Comparison of ENCODE assay signal across 19 cellular contexts in genomic region chr1:3106216-3106615, GRCh38. TPM values are rescaled to one million over a fixed set of nuclear protein-coding genes. Genes with fewer than 3 reads are reported as not detected.
DNase-seq lines count a peak whose midpoint lies in the region; ATAC-seq, FAIRE-seq and TF ChIP-seq lines count a peak whose summit lies in the region.
"Had no signal": no experiment of that assay in that cellular context is flagged by ENCODE, and none has a peak within 500 bp of the region (broad histone marks: within the 10 kb centered on the region; RNA-seq: fewer than 3 reads in every experiment).

No MANE protein-coding gene starts in this region.

- peak overlapping the region; percentile 1 to 35 for H3K27ac ChIP-seq in ascending aorta
- no peak overlapping the region for H3K27ac ChIP-seq in H1 (ENCODE audit: low read depth, low read length)
- no peak overlapping the region for H3K27ac ChIP-seq in mesendoderm (ENCODE audit: low read depth, low read length)
- no peak overlapping the region for H3K27ac ChIP-seq in upper lobe of right lung
- H3K27ac ChIP-seq in effector memory CD4-positive, alpha-beta T cell (ENCODE audit: insufficient read depth, low read length, poor library complexity, severe bottlenecking): no peak overlapping the region
- H3K27ac ChIP-seq: BLaER1 had no signal

- POLR2A ChIA-PET in H1 (lab: Charles Lee; ENCODE audit: partially characterized antibody): no interaction called here

- peak overlapping the region; percentile 40 for H3K14ac ChIP-seq in H1 (ENCODE audit: insufficient read length)

- H3K4me1 Mint-ChIP-seq in endothelial cell (ENCODE audit: unreplicated experiment): peaks cover 5% of the 10 kb centered on the region
- H3K4me1 Mint-ChIP-seq: CD14-positive monocyte; CD4-positive, alpha-beta memory T cell had no signal

- no peak overlapping the region for H2BK20ac ChIP-seq in H1 (ENCODE audit: low read length)

- H4K5ac ChIP-seq in H1 (ENCODE audit: insufficient read length, low read depth, low read length) (no peak overlapping the region), mesendoderm (ENCODE audit: low read length) (no peak overlapping the region)

- no peaks in the 10 kb centered on the region for H3K9me3 ChIP-seq in ascending aorta
- H3K9me3 ChIP-seq in H1 (ENCODE audit: insufficient read depth in 2 of 2, low read depth in 1 of 2, low read length in 1 of 2): peaks cover 10% of the 10 kb centered on the region in 2 experiments
- H3K9me3 ChIP-seq in upper lobe of right lung: no peaks in the 10 kb centered on the region
- no peaks in the 10 kb centered on the region for H3K9me3 ChIP-seq in effector memory CD4-positive, alpha-beta T cell (ENCODE audit: control insufficient read depth, low read length)

- H2AK5ac ChIP-seq in H1 (ENCODE audit: low read depth, low read length) (no peak overlapping the region; the same call in 1 of the 2 replicates), mesendoderm (ENCODE audit: low read length) (no peak overlapping the region)

- H2BK15ac ChIP-seq in H1 (ENCODE audit: low read length) (no peak overlapping the region; the same call in 1 of the 2 replicates), mesendoderm (replicated peaks; ENCODE audit: low read depth) (no peak overlapping the region)

- no peak overlapping the region for H3K4ac ChIP-seq in H1 (replicated peaks; ENCODE audit: insufficient read length, low read depth, low read length)
- no peak overlapping the region for H3K4ac ChIP-seq in mesendoderm (ENCODE audit: low read depth, low read length)

- no peak for DNase-seq in ascending aorta (ENCODE audit: low spot score in 2 of 2)
- DNase-seq in H1 (ENCODE audit: low read depth in 1 of 2, low spot score in 2 of 2): no peak
- DNase-seq in mesendoderm: no peak
- DNase-seq in upper lobe of right lung: no peak
- no peak for DNase-seq in effector memory CD4-positive, alpha-beta T cell
- DNase-seq in NCI-H146 (lab: John Stamatoyannopoulos, UW): no peak
- DNase-seq in endothelial cell (ENCODE audit: low spot score): no peak
- DNase-seq: 8988T; CD4-positive, alpha-beta memory T cell; DMS153; DMS79; GDM1; GOT3 had no signal

- H3K23me2 ChIP-seq in H1 (ENCODE audit: low read depth, low read length): no peaks in the 10 kb centered on the region

- peak; percentile 3 for ATAC-seq in upper lobe of right lung

- no peak for FAIRE-seq in H1 (lab: Jason Lieb, UNC)
- FAIRE-seq: GM12892, GM18507, HepG2 had no signal

- H4K91ac ChIP-seq in H1 (replicated peaks; ENCODE audit: insufficient read length, low read length): peak overlapping the region; percentile 15

- peaks cover 0 to 6% of the 10 kb centered on the region in 2 donors for H3K36me3 ChIP-seq in ascending aorta
- H3K36me3 ChIP-seq in H1 (ENCODE audit: control insufficient read depth in 2 of 4, insufficient read depth in 4 of 4, low read length in 3 of 4): no peaks in the 10 kb centered on the region
- no peaks in the 10 kb centered on the region for H3K36me3 ChIP-seq in mesendoderm (ENCODE audit: control insufficient read depth, insufficient read depth, low read length)
- H3K36me3 ChIP-seq in upper lobe of right lung: no peaks in the 10 kb centered on the region
- H3K36me3 ChIP-seq in effector memory CD4-positive, alpha-beta T cell (ENCODE audit: control insufficient read depth, insufficient read depth, low read length): no peaks in the 10 kb centered on the region
- H3K36me3 ChIP-seq: BLaER1 had no signal

- intact Hi-C loops in ascending aorta (cut with DNase I): no loop called here
- intact Hi-C loops in upper lobe of right lung (cut with DNase I): no loop called here

- no peak overlapping the region for H2AFZ ChIP-seq in H1 (ENCODE audit: low read length)

- no peak overlapping the region for H3K27ac Mint-ChIP-seq in endothelial cell (ENCODE audit: unreplicated experiment)
- H3K27ac Mint-ChIP-seq: CD14-positive monocyte; CD4-positive, alpha-beta memory T cell; H9 had no signal

- H2BK120ac ChIP-seq in H1 (replicated peaks; ENCODE audit: low read depth, low read length) (no peak overlapping the region), mesendoderm (ENCODE audit: low read depth, low read length) (no peak overlapping the region)

- H3K4me3 Mint-ChIP-seq in endothelial cell (ENCODE audit: unreplicated experiment): no peak overlapping the region
- H3K4me3 Mint-ChIP-seq: CD14-positive monocyte; CD4-positive, alpha-beta memory T cell; H9 had no signal

- H3K27me3 Mint-ChIP-seq in endothelial cell (ENCODE audit: unreplicated experiment): peaks cover 7% of the 10 kb centered on the region

- no peaks in the 10 kb centered on the region for H3K9me3 Mint-ChIP-seq in endothelial cell (ENCODE audit: unreplicated experiment)

- peaks cover 5% of the 10 kb centered on the region for H3K36me3 Mint-ChIP-seq in endothelial cell (ENCODE audit: low read depth, unreplicated experiment)
- H3K36me3 Mint-ChIP-seq: CD14-positive monocyte; CD4-positive, alpha-beta memory T cell had no signal

- H3K4me3 ChIP-seq in ascending aorta: no peak overlapping the region
- H3K4me3 ChIP-seq in H1 (ENCODE audit: extremely low read depth in 1 of 4, insufficient read depth in 2 of 4, low read depth in 3 of 4, low read length in 4 of 4): no peak overlapping the region
- no peak overlapping the region for H3K4me3 ChIP-seq in mesendoderm (ENCODE audit: low read length)
- no peak overlapping the region for H3K4me3 ChIP-seq in upper lobe of right lung
- H3K4me3 ChIP-seq in effector memory CD4-positive, alpha-beta T cell (ENCODE audit: insufficient read depth, low read depth, low read length, poor library complexity, severe bottlenecking): no peak overlapping the region
- H3K4me3 ChIP-seq: BLaER1 had no signal

- H3K4me1 ChIP-seq in ascending aorta (peaks cover 5 to 42% of the 10 kb centered on the region in 2 donors), H1 (replicated peaks in 1 of 4; ENCODE audit: control insufficient read depth in 3 of 4, insufficient read depth in 4 of 4, low read length in 3 of 4) (peaks cover 0 to 28% (median 20%) of the 10 kb centered on the region in 4 experiments; a peak in 6 of 7 replicates), mesendoderm (ENCODE audit: control insufficient read depth, low read depth, low read length) (peaks cover 3% of the 10 kb centered on the region), upper lobe of right lung (peaks cover 5% of the 10 kb centered on the region)
- H3K4me1 ChIP-seq in effector memory CD4-positive, alpha-beta T cell (ENCODE audit: control insufficient read depth, insufficient read depth, low read length, poor library complexity, severe bottlenecking): no peaks in the 10 kb centered on the region

- TF ChIP-seq CTCF in ascending aorta (IDR thresholded peaks at IDR 0.05) (no peak), H1 (IDR thresholded peaks at IDR 0.05; ENCODE audit: control extremely low read depth in 1 of 3, insufficient read depth in 1 of 3, low read depth in 1 of 3, low read length in 3 of 3) (no peak), upper lobe of right lung (IDR thresholded peaks at IDR 0.05) (no peak), endothelial cell (IDR thresholded peaks at IDR 0.05; ENCODE audit: unreplicated experiment) (no peak)

- H3K23ac ChIP-seq in H1 (ENCODE audit: insufficient read length): no peak overlapping the region
- no peak overlapping the region for H3K23ac ChIP-seq in mesendoderm (ENCODE audit: low read length)

- TF ChIP-seq EP300 in H1 (IDR thresholded peaks at IDR 0.05; ENCODE audit: borderline replicate concordance in 1 of 2, low read depth in 2 of 2, low read length in 2 of 2): no peak

- H3K79me1 ChIP-seq in H1 (ENCODE audit: low read depth, low read length) (no peaks in the 10 kb centered on the region), mesendoderm (ENCODE audit: low read length) (no peaks in the 10 kb centered on the region)

- 83% methylated on average over 2 of the region's 8 CpGs; no CpG with 5 or more reads in 1 of the 2 experiments for WGBS in H1 (ENCODE audit: extremely low coverage in 1 of 2, insufficient coverage in 1 of 2, insufficient read length in 1 of 2, insufficient replicate concordance in 2 of 2, low coverage in 1 of 2, low lambda C conversion rate in 2 of 2, missing lambda C conversion rate in 1 of 2), 2 experiments
- WGBS in mesendoderm (ENCODE audit: extremely low coverage, insufficient coverage, low lambda C conversion rate): no CpG with 5 or more reads among the region's 8 CpGs

- no peaks in the 10 kb centered on the region for H4K20me1 ChIP-seq in H1 (replicated peaks in 1 of 2; ENCODE audit: control insufficient read depth in 1 of 2, insufficient read depth in 2 of 2, low read length in 2 of 2)

- H3K9ac ChIP-seq in H1 (replicated peaks in 1 of 4; ENCODE audit: extremely low read depth in 1 of 4, low read depth in 3 of 4, low read length in 3 of 4) (no peak overlapping the region), mesendoderm (ENCODE audit: low read length) (no peak overlapping the region)
- H3K9ac ChIP-seq: BLaER1 had no signal

- H3K56ac ChIP-seq in H1 (replicated peaks; ENCODE audit: insufficient read length, low read depth, low read length) (no peak overlapping the region), mesendoderm (ENCODE audit: low read length) (no peak overlapping the region)

- H3K79me2 ChIP-seq in H1 (ENCODE audit: control insufficient read depth in 1 of 2, insufficient read depth in 2 of 2, low read length in 2 of 2) (no peaks in the 10 kb centered on the region), mesendoderm (ENCODE audit: control insufficient read depth, insufficient read depth, low read length) (no peaks in the 10 kb centered on the region)

- H3K27me3 ChIP-seq in ascending aorta: no peaks in the 10 kb centered on the region
- H3K27me3 ChIP-seq in H1 (replicated peaks in 1 of 4; ENCODE audit: control insufficient read depth in 3 of 4, extremely low read depth in 1 of 4, insufficient read depth in 3 of 4, low read length in 3 of 4): peaks cover 0 to 4% (median 1%) of the 10 kb centered on the region in 4 experiments; a peak in 4 of 7 replicates
- H3K27me3 ChIP-seq in mesendoderm (ENCODE audit: insufficient read depth, low read length, poor library complexity): no peaks in the 10 kb centered on the region
- no peaks in the 10 kb centered on the region for H3K27me3 ChIP-seq in upper lobe of right lung
- H3K27me3 ChIP-seq in effector memory CD4-positive, alpha-beta T cell (replicated peaks; ENCODE audit: control insufficient read depth, insufficient read depth, low read length, poor library complexity, severe bottlenecking): no peaks in the 10 kb centered on the region

- CTCF ChIA-PET in H1 (lab: Charles Lee; ENCODE audit: partially characterized antibody): interaction anchor here (0.9 to 1.5 kb wide), 3 partner anchors 14 to 111 kb away, joined by 3 to 8 read pairs (median 3); no protein-coding TSS in a partner anchor

- no peak overlapping the region for H3K4me2 ChIP-seq in H1 (ENCODE audit: insufficient read depth in 1 of 2, low read depth in 2 of 2, low read length in 2 of 2)
- H3K4me2 ChIP-seq in mesendoderm (ENCODE audit: low read length): no peak overlapping the region
- H3K4me2 ChIP-seq: BLaER1 had no signal

- peak overlapping the region; percentile 50; the same call in 1 of the 2 replicates for H2BK12ac ChIP-seq in H1 (ENCODE audit: low read depth, low read length)

- TF ChIP-seq POLR2A in H1 (IDR thresholded peaks at IDR 0.05; ENCODE audit: control extremely low read depth in 1 of 2, low read depth in 2 of 2, low read length in 2 of 2): no peak

- peak overlapping the region; percentile 70; the same call in 1 of the 2 replicates for H4K8ac ChIP-seq in H1 (ENCODE audit: extremely low read depth, insufficient read depth, low read length)
- H4K8ac ChIP-seq in mesendoderm (ENCODE audit: low read depth, low read length): no peak overlapping the region

- TF ChIP-seq RAD21 in H1 (IDR thresholded peaks at IDR 0.05 in 1 of 2, conservative IDR thresholded peaks at IDR 0.05 in 1 of 2; ENCODE audit: low read depth in 2 of 2, low read length in 2 of 2): no peak

- H3K18ac ChIP-seq in H1 (ENCODE audit: extremely low read depth, low read length) (no peak overlapping the region), mesendoderm (ENCODE audit: low read length) (peak overlapping the region; percentile 22)

- H2BK5ac ChIP-seq in H1 (ENCODE audit: low read depth, low read length) (no peak overlapping the region), mesendoderm (ENCODE audit: low read length) (no peak overlapping the region)

RNA-seq across cellular contexts. Expression of gene PRDM16, which starts 37.2 kb away (rescaled TPM):
- total RNA-seq in ascending aorta (84.2 TPM), upper lobe of right lung (21.0 TPM), endothelial cell (ENCODE audit: unreplicated experiment) (21.4 TPM)
- 0.43 and 0.46 TPM in 2 replicates for total RNA-seq in H1 (2021; fragmentation: NEBNext Ultra II Directional; extraction: Animal tissue kit (Norgen Biotek cat#: 25700))
- 0.38 and 0.39 TPM in 2 replicates for polyA plus RNA-seq in H1 (2011; rRNA removed)
- 0.54 TPM for polyA plus RNA-seq in H1 (2011; cell fraction: cytosol; rRNA removed)
- polyA plus RNA-seq in H1 (2011; cell fraction: nucleus; rRNA removed): 1.1 TPM
- 0.25 to 0.69 TPM (median 0.53 TPM) in 4 replicates for polyA plus RNA-seq in H1 (2012, experiment 1 of 2)
- 0.14 TPM for polyA plus RNA-seq in H1 (2012, experiment 2 of 2)
- 0.18 TPM for polyA plus RNA-seq in H1 (2013, experiment 1 of 2)
- 0.26 TPM for polyA plus RNA-seq in H1 (2013, experiment 2 of 2)
- polyA minus RNA-seq in H1 (2011; rRNA and poly(A)+ RNA removed): 0.13 and 0.24 TPM in 2 replicates
- polyA minus RNA-seq in H1 (2011; cell fraction: cytosol; rRNA and poly(A)+ RNA removed): 0.15 TPM
- polyA minus RNA-seq in H1 (2011; cell fraction: nucleus; rRNA and poly(A)+ RNA removed): 1.2 TPM
- 0.15 TPM for polyA plus RNA-seq in mesendoderm (2013, experiment 1 of 2)
- polyA plus RNA-seq in mesendoderm (2013, experiment 2 of 2): 0.39 TPM
- total RNA-seq: CD4-positive, alpha-beta memory T cell had no signal
- polyA plus RNA-seq: CD14-positive monocyte; CD4-positive, alpha-beta memory T cell had no signal

Comparison
In these comparisons a context has a peak if more than half of its experiments do, and no peak if none do; other contexts are left out.
1. H3K27ac ChIP-seq: peak in ascending aorta (2 of 2); none in H1 (single experiment), mesendoderm (single experiment), upper lobe of right lung (single experiment) and effector memory CD4-positive, alpha-beta T cell (single experiment).
2. RNA of gene PRDM16, which starts 37.2 kb away (total RNA-seq): 84.2 TPM in ascending aorta (single experiment), 21.4 TPM in endothelial cell (single experiment) and 21.0 TPM in upper lobe of right lung (single experiment); 0.43 to 0.46 TPM in H1; every median in the first group is over 10 times any median in the second.